In the genomic region with DNA sequence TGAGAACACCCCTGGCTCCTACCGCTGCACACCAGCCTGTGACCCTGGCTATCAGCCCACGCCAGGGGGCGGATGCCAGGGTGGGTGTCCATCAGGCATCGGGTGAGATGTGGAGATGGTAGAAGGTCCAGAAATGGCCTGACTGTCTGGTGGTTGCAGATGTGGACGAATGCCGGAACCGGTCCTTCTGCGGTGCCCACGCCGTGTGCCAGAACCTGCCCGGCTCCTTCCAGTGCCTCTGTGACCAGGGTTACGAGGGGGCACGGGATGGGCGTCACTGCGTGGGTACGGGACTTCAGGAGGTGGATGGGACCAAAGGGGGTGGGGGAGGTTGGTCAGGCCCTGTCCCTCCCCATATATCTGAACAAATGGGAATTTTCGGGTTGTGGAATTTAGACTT, we compare ENCODE assay signal across 29 cellular contexts. TPM values are rescaled to one million over a fixed set of nuclear protein-coding genes. Genes with fewer than 3 reads are reported as not detected.
A peak's percentile ranks its signal among the peaks of the same experiment; 100 is the strongest.
DNase-seq lines count a peak whose midpoint lies in the region; ATAC-seq, FAIRE-seq and TF ChIP-seq lines count a peak whose summit lies in the region.
"Had no signal": no experiment of that assay in that cellular context is flagged by ENCODE, and none has a peak within 500 bp of the region (broad histone marks: within the 10 kb centered on the region; RNA-seq: fewer than 3 reads in every experiment).

No MANE protein-coding gene starts in this region.

- H3K14ac ChIP-seq in IMR-90 (replicated peaks; ENCODE audit: low read depth, low read length), result no peak overlapping the region; the same call in 1 of the 2 replicates

- H2BK20ac ChIP-seq in IMR-90 (ENCODE audit: low read depth, low read length), result peak overlapping the region; percentile 62; the same call in 1 of the 2 replicates

- 91% methylated on average over 9 of the region's 17 CpGs; no CpG with 5 or more reads in 1 of the 2 experiments for WGBS in IMR-90 (ENCODE audit: extremely low coverage in 2 of 2, insufficient read length in 1 of 2), 2 experiments
- 96% methylated on average over 17 of the region's 17 CpGs for WGBS in K562 (ENCODE audit: insufficient coverage, low coverage, missing lambda C conversion rate)

- H3K4me1 Mint-ChIP-seq in activated naive CD4-positive, alpha-beta T cell treated with anti-CD3 and anti-CD28 coated beads for 36 hours (ENCODE audit: low read depth), result peaks cover 56% of the 10 kb centered on the region

- ATAC-seq in IMR-90 (ENCODE audit: low read depth) (no peak), K562 (no peak)
- ATAC-seq: CD8-positive, alpha-beta T cell; GM12878; GM23338; PC-3 had no signal

- no peak overlapping the region for H2AFZ ChIP-seq in IMR-90 (replicated peaks; ENCODE audit: low read length, poor library complexity)
- no peak overlapping the region for H2AFZ ChIP-seq in K562 (ENCODE audit: low read depth, low read length)
- H2AFZ ChIP-seq: GM23338 had no signal

- POLR2A ChIA-PET in AG04450 (lab: Yijun Ruan, JAX), result interaction anchor here (0.6 to 1.1 kb wide), 2 partner anchors 23 to 29 kb away, joined by 3 to 4 read pairs; no protein-coding TSS in a partner anchor
- POLR2A ChIA-PET in IMR-90 (lab: Charles Lee; ENCODE audit: unreplicated experiment), result interaction anchor here (0.6 kb wide), 1 partner anchor 331 kb away, joined by 3 read pairs; no protein-coding TSS in a partner anchor
- POLR2A ChIA-PET in K562 (lab: Yijun Ruan, JAX), result no interaction called here

- TF ChIP-seq CTCF in AG04450 (IDR thresholded peaks at IDR 0.05; ENCODE audit: low read depth, low read length) (no peak), IMR-90 (conservative IDR thresholded peaks at IDR 0.05; ENCODE audit: low read depth, low read length) (no peak), K562 (IDR thresholded peaks at IDR 0.05 in 2 of 3, conservative IDR thresholded peaks at IDR 0.05 in 1 of 3; ENCODE audit: insufficient read depth in 2 of 3, low read depth in 1 of 3, low read length in 3 of 3) (no peak), D721Med (IDR thresholded peaks at IDR 0.05; ENCODE audit: insufficient read depth, missing control alignments) (no peak)

- H3K36me3 Mint-ChIP-seq in activated naive CD4-positive, alpha-beta T cell treated with anti-CD3 and anti-CD28 coated beads for 36 hours (ENCODE audit: low read depth), result peaks cover 34% of the 10 kb centered on the region

- peak overlapping the region; percentile 13; the same call in 1 of the 2 replicates for H4K5ac ChIP-seq in IMR-90 (ENCODE audit: low read depth, low read length)

- H2BK5ac ChIP-seq in IMR-90 (ENCODE audit: low read depth, low read length, poor library complexity, severe bottlenecking), result no peak overlapping the region

- H3K9me3 ChIP-seq in AG04450 (ENCODE audit: control insufficient read depth, insufficient read depth, low read length), result peaks cover 9% of the 10 kb centered on the region; the same call in 1 of the 2 replicates
- no peaks in the 10 kb centered on the region for H3K9me3 ChIP-seq in IMR-90 (ENCODE audit: control insufficient read depth, insufficient read depth, low read length)
- no peaks in the 10 kb centered on the region for H3K9me3 ChIP-seq in K562 (replicated peaks; ENCODE audit: control insufficient read depth, insufficient read depth, low read depth, low read length)
- H3K9me3 ChIP-seq: Caco-2 had no signal

- FAIRE-seq in K562 (lab: Jason Lieb, UNC), result no peak
- FAIRE-seq in D721Med (lab: Jason Lieb, UNC), result no peak
- FAIRE-seq: GM12878, HTR-8/SVneo had no signal

- H3K79me1 ChIP-seq in IMR-90 (ENCODE audit: low read depth in 1 of 2, low read length in 2 of 2), result peaks cover 4 to 28% of the 10 kb centered on the region in 2 experiments

- no peak for TF ChIP-seq RAD21 in IMR-90 (IDR thresholded peaks at IDR 0.05; ENCODE audit: low read length)
- no peak for TF ChIP-seq RAD21 in K562 (CRISPR knock-in tag; conservative IDR thresholded peaks at IDR 0.05 in 1 of 2, IDR thresholded peaks at IDR 0.05 in 1 of 2)

- peaks cover 4% of the 10 kb centered on the region; the same call in 2 of the 3 replicates for H3K79me2 ChIP-seq in K562 (ENCODE audit: control insufficient read depth, insufficient read depth, low read length)

- peaks cover 52% of the 10 kb centered on the region for H3K36me3 ChIP-seq in IMR-90 (ENCODE audit: control insufficient read depth, insufficient read depth, low read length)
- peaks cover 57% of the 10 kb centered on the region; the same call in 2 of the 3 replicates for H3K36me3 ChIP-seq in K562 (ENCODE audit: control insufficient read depth, insufficient read depth, low read length)

- peak overlapping the region; percentile 16; the same call in 1 of the 2 replicates for H3K18ac ChIP-seq in IMR-90 (ENCODE audit: low read depth, low read length)

- no peak for DNase-seq in activated naive CD4-positive, alpha-beta T cell treated with anti-CD3 and anti-CD28 coated beads for 36 hours
- no peak for DNase-seq in activated naive CD4-positive, alpha-beta T cell treated with Interleukin-2 at 50 U/mL for 16 hours
- DNase-seq in AG04450 (ENCODE audit: low read depth, low spot score), result no peak
- DNase-seq in IMR-90, result no peak
- DNase-seq in K562 (ENCODE audit: extremely low read depth in 1 of 4, low spot score in 3 of 4), result no peak
- no peak for DNase-seq in D721Med (ENCODE audit: insufficient read length, low spot score)
- no peak for DNase-seq in NCI-H1694 treated with DMSO at 0.1 percent for 48 hours (lab: John Stamatoyannopoulos, UW)
- DNase-seq: Caco-2; CD8-positive, alpha-beta T cell; DMS 273 treated with DMSO at 0.1 percent for 48 hours; DMS79; EL; GDM1; H9; HFFc6; MM.1S; NCI-H2029 treated with DMSO at 0.1 percent for 48 hours; NCI-H446 treated with DMSO at 0.1 percent for 48 hours; NCI-H526; NCI-H82; NK-92 treated with Interleukin-12 subunit alpha and Interleukin-12 subunit beta, amount 100 ng/mL, for 24 hours; PC-3; Right ventricle myocardium superior had no signal

- peak overlapping the region; percentile 21 for H3K27ac ChIP-seq in AG04450 (ENCODE audit: low read depth, low read length)
- 0 out of 2 replicates have a peak overlapping the region, but pooled peaks have one; percentile 0 for H3K27ac ChIP-seq in IMR-90 (ENCODE audit: insufficient read depth, low read length)
- no peak overlapping the region for H3K27ac ChIP-seq in K562 (ENCODE audit: extremely low read depth, low read depth, low read length)
- H3K27ac ChIP-seq: C4-2B, KMS-11 had no signal

- no peak for TF ChIP-seq POLR2A in IMR-90 (IDR thresholded peaks at IDR 0.05; ENCODE audit: low read depth, low read length)
- no peak for TF ChIP-seq POLR2A in K562 (conservative IDR thresholded peaks at IDR 0.05)

- H4K20me1 ChIP-seq in IMR-90 (ENCODE audit: insufficient read depth, low read length) (peaks cover 3% of the 10 kb centered on the region; the same call in 1 of the 2 replicates), K562 (replicated peaks; ENCODE audit: control insufficient read depth, insufficient read depth, low read length) (no peaks in the 10 kb centered on the region)

- peak overlapping the region; percentile 86; the same call in 1 of the 3 replicates for H2BK15ac ChIP-seq in IMR-90 (ENCODE audit: low read depth, low read length)

- TF ChIP-seq EP300 in K562 (IDR thresholded peaks at IDR 0.05; ENCODE audit: low read length), result no peak

- H2AK9ac ChIP-seq in IMR-90 (replicated peaks; ENCODE audit: low read depth, low read length, poor library complexity), result no peak overlapping the region

- peak overlapping the region; percentile 11; the same call in 1 of the 2 replicates for H4K91ac ChIP-seq in IMR-90 (ENCODE audit: insufficient read depth, low read depth, low read length)

- peak overlapping the region; percentile 9; the same call in 1 of the 2 replicates for H3K4ac ChIP-seq in IMR-90 (ENCODE audit: low read depth, low read length)

- H3K9ac ChIP-seq in IMR-90 (ENCODE audit: low read depth, low read length) (no peak overlapping the region), K562 (ENCODE audit: insufficient read depth in 1 of 2, low read depth in 2 of 2, low read length in 2 of 2) (0 out of 4 replicates have a peak overlapping the region, but pooled peaks of 1 of the 2 experiments have one; percentile 36)
- H3K9ac ChIP-seq: KMS-11 had no signal

- H3K27ac Mint-ChIP-seq in activated naive CD4-positive, alpha-beta T cell treated with anti-CD3 and anti-CD28 coated beads for 36 hours, result peak overlapping the region; percentile 79
- H3K27ac Mint-ChIP-seq: B cell; CD8-positive, alpha-beta T cell; GM23338; H9; HFFc6 had no signal

- CTCF ChIA-PET in activated naive CD4-positive, alpha-beta T cell treated with anti-CD3 and anti-CD28 coated beads for 36 hours (lab: Charles Lee), result interaction anchor here (0.7 to 2.6 kb wide), 4 partner anchors 13 to 152 kb away, joined by 3 to 27 read pairs (median 5); no protein-coding TSS in a partner anchor
- CTCF ChIA-PET in AG04450 (lab: Charles Lee) (interaction anchor here (1.2 to 4.4 kb wide), 2 partner anchors 14 to 18 kb away, joined by 4 to 53 read pairs; no protein-coding TSS in a partner anchor), IMR-90 (lab: Yijun Ruan, JAX) (interaction anchor here (1.3 to 1.6 kb wide), 2 partner anchors 14 to 18 kb away, joined by 3 to 4 read pairs; no protein-coding TSS in a partner anchor), K562 (lab: Yijun Ruan, JAX; ENCODE audit: low intra/inter-chr PET ratio) (no interaction called here)

- no TSS peak for BruUV-seq in IMR-90 (replicated peaks; lab: Mats Ljungman, UMichigan)
- no TSS peak for BruUV-seq in K562 (replicated peaks; lab: Mats Ljungman, UMichigan)

- no peak overlapping the region for H3K4me2 ChIP-seq in IMR-90 (ENCODE audit: low read depth, low read length)
- no peak overlapping the region for H3K4me2 ChIP-seq in K562 (ENCODE audit: insufficient read depth, low read length)
- H3K4me2 ChIP-seq: GM23338, KMS-11 had no signal

- no peak overlapping the region; a peak in 1 of 4 replicates for H4K8ac ChIP-seq in IMR-90 (ENCODE audit: low read depth in 2 of 2, low read length in 2 of 2)

- H3K23ac ChIP-seq in IMR-90 (ENCODE audit: low read depth, low read length), result no peak overlapping the region

- in situ Hi-C loops in IMR-90 (cut with MboI; ENCODE audit: low sequenced_read_pairs), result no loop called here
- in situ Hi-C loops in K562 (cut with MboI), result no loop called here

- H2BK120ac ChIP-seq in IMR-90 (ENCODE audit: low read depth, low read length), result no peak overlapping the region

- no peak overlapping the region for H3K4me3 ChIP-seq in AG04450 (ENCODE audit: low read depth, low read length)
- H3K4me3 ChIP-seq in IMR-90 (ENCODE audit: insufficient read depth, low read depth, low read length), result no peak overlapping the region
- no peak overlapping the region for H3K4me3 ChIP-seq in K562
- H3K4me3 ChIP-seq: GM12878, GM23338 had no signal

- H3K27me3 ChIP-seq in AG04450 (ENCODE audit: control insufficient read depth, insufficient read depth, low read length), result no peaks in the 10 kb centered on the region
- no peaks in the 10 kb centered on the region for H3K27me3 ChIP-seq in IMR-90 (ENCODE audit: control insufficient read depth, insufficient read depth, low read length)
- no peaks in the 10 kb centered on the region for H3K27me3 ChIP-seq in K562 (ENCODE audit: control insufficient read depth in 2 of 2, insufficient read depth in 2 of 2, low read length in 2 of 2)

- dilution Hi-C loops in IMR-90 (cut with HindIII; ENCODE audit: low sequenced_read_pairs, unreplicated experiment), result no loop called here

- H2AK5ac ChIP-seq in IMR-90 (ENCODE audit: low read depth, low read length), result peak overlapping the region; percentile 3; the same call in 1 of the 2 replicates

- H3K4me1 ChIP-seq in IMR-90 (ENCODE audit: control insufficient read depth, insufficient read depth, low read length) (peaks cover 12% of the 10 kb centered on the region; the same call in 1 of the 2 replicates), K562 (replicated peaks in 1 of 2; ENCODE audit: control insufficient read depth in 2 of 2, insufficient read depth in 2 of 2, low read length in 2 of 2) (peaks cover 12 to 44% of the 10 kb centered on the region in 2 experiments; a peak in 4 of 5 replicates)

- H3K4me3 Mint-ChIP-seq in activated naive CD4-positive, alpha-beta T cell treated with anti-CD3 and anti-CD28 coated beads for 36 hours, result no peak overlapping the region
- H3K4me3 Mint-ChIP-seq: B cell; CD8-positive, alpha-beta T cell; GM23338; H9; HFFc6 had no signal

- no peaks in the 10 kb centered on the region for H3K9me3 Mint-ChIP-seq in activated naive CD4-positive, alpha-beta T cell treated with anti-CD3 and anti-CD28 coated beads for 36 hours
- H3K9me3 Mint-ChIP-seq: CD8-positive, alpha-beta T cell; GM23338; H9; HFFc6 had no signal

- peaks cover 12% of the 10 kb centered on the region for H3K9me1 ChIP-seq in IMR-90 (ENCODE audit: insufficient read depth, low read length)
- no peaks in the 10 kb centered on the region for H3K9me1 ChIP-seq in K562 (ENCODE audit: control insufficient read depth, insufficient read depth, low read length)

- H3K56ac ChIP-seq in IMR-90 (ENCODE audit: extremely low read depth, insufficient read depth, low read length), result no peak overlapping the region

- H3K27me3 Mint-ChIP-seq in activated naive CD4-positive, alpha-beta T cell treated with anti-CD3 and anti-CD28 coated beads for 36 hours (ENCODE audit: low read depth), result no peaks in the 10 kb centered on the region
- H3K27me3 Mint-ChIP-seq: B cell had no signal

- intact Hi-C loops in activated naive CD4-positive, alpha-beta T cell treated with anti-CD3 and anti-CD28 coated beads for 36 hours (cut with micrococcal nuclease), result loop anchor here (10.0 kb wide), 4 partner anchors 622 to 1212 kb away; partner anchors contain the start of genes TGFB1, ZFP36 and ZNF546
- intact Hi-C loops in IMR-90 (cut with micrococcal nuclease) (no loop called here), K562 (cut with micrococcal nuclease) (no loop called here)

RNA-seq across cellular contexts. Expression of gene LTBP4, which starts 15.8 kb away (rescaled TPM):
- 100 to 1,000 TPM; 147 to 153 TPM for total RNA-seq in activated naive CD4-positive, alpha-beta T cell treated with anti-CD3 and anti-CD28 coated beads for 36 hours
- polyA plus RNA-seq in AG04450 (2011; rRNA removed), result 41.3 and 70.3 TPM in 2 replicates
- polyA minus RNA-seq in AG04450 (2011; rRNA and poly(A)+ RNA removed), result 41.9 and 53.5 TPM in 2 replicates
- 4.4 and 14.7 TPM in 2 replicates for total RNA-seq in IMR-90 (2012; rRNA removed)
- polyA plus RNA-seq in IMR-90 (2012; rRNA removed), result 61.6 and 70.3 TPM in 2 replicates
- 121 and 133 TPM in 2 replicates for polyA plus RNA-seq in IMR-90 (2012; cell fraction: cytosol; rRNA removed)
- polyA plus RNA-seq in IMR-90 (2012; cell fraction: nucleus; rRNA removed; ENCODE audit: low replicate concordance), result 202 and 477 TPM in 2 replicates
- 209 and 457 TPM in 2 replicates for total RNA-seq in K562 (2011; cell fraction: chromatin; rRNA removed; ENCODE audit: low replicate concordance)
- total RNA-seq in K562 (2011; cell fraction: nucleolus; rRNA removed), result 301 and 327 TPM in 2 replicates
- total RNA-seq in K562 (2011; cell fraction: nucleoplasm; rRNA removed), result 219 and 259 TPM in 2 replicates
- total RNA-seq in K562 (2014; rRNA removed), result 38.7 and 44.5 TPM in 2 replicates
- 6.1 and 9.7 TPM in 2 replicates for total RNA-seq in K562 (2014; rRNA removed; fragmentation: Illumina TruSeq; extraction: Trizol)
- 19.9 and 25.0 TPM in 2 replicates for total RNA-seq in K562 (2015; rRNA removed; fragmentation: Illumina TruSeq; extraction: Trizol)
- total RNA-seq in K562 (2021), result 148 and 160 TPM in 2 replicates
- polyA plus RNA-seq in K562 (2011; rRNA removed), result 34.4 and 64.2 TPM in 2 replicates
- polyA plus RNA-seq in K562 (2011; cell fraction: cytosol; rRNA removed), result 40.5 and 63.1 TPM in 2 replicates
- polyA plus RNA-seq in K562 (2011; cell fraction: nucleus; rRNA removed), result 400 and 488 TPM in 2 replicates
- polyA plus RNA-seq in K562 (2012), result 256 and 263 TPM in 2 replicates
- polyA plus RNA-seq in K562 (2014; fragmentation: Illumina TruSeq; extraction: Trizol), result 31.6 and 65.6 TPM in 2 replicates
- under 1 TPM; 0.35 to 0.53 TPM for polyA plus RNA-seq in K562 (2014; fragmentation: Nextera tagmentation; extraction: Ambion mirVana)
- 108 and 112 TPM in 2 replicates for polyA plus RNA-seq in K562 (2014; rRNA removed)
- 6.8 and 10.0 TPM in 2 replicates for polyA minus RNA-seq in K562 (2011; rRNA and poly(A)+ RNA removed)
- polyA minus RNA-seq in K562 (2011; cell fraction: cytosol; rRNA and poly(A)+ RNA removed), result 50.8 and 74.4 TPM in 2 replicates
- 47.9 and 57.5 TPM in 2 replicates for polyA minus RNA-seq in K562 (2011; cell fraction: nucleus; rRNA and poly(A)+ RNA removed)

RNA-seq across cellular contexts. Expression of gene SHKBP1, which starts 40.3 kb away (rescaled TPM):
- 10 to 100 TPM; 90.1 to 99.4 TPM for total RNA-seq in activated naive CD4-positive, alpha-beta T cell treated with anti-CD3 and anti-CD28 coated beads for 36 hours
- polyA plus RNA-seq in AG04450 (2011; rRNA removed), result 42.5 and 62.7 TPM in 2 replicates
- polyA minus RNA-seq in AG04450 (2011; rRNA and poly(A)+ RNA removed), result 65.5 and 108 TPM in 2 replicates
- total RNA-seq in IMR-90 (2012; rRNA removed), result 15.6 and 16.1 TPM in 2 replicates
- 94.0 and 108 TPM in 2 replicates for polyA plus RNA-seq in IMR-90 (2012; rRNA removed)
- polyA plus RNA-seq in IMR-90 (2012; cell fraction: cytosol; rRNA removed), result 70.5 and 114 TPM in 2 replicates
- 124 and 239 TPM in 2 replicates for polyA plus RNA-seq in IMR-90 (2012; cell fraction: nucleus; rRNA removed; ENCODE audit: low replicate concordance)
- 33.3 and 146 TPM in 2 replicates for total RNA-seq in K562 (2011; cell fraction: chromatin; rRNA removed; ENCODE audit: low replicate concordance)
- total RNA-seq in K562 (2011; cell fraction: nucleolus; rRNA removed), result 62.0 and 84.4 TPM in 2 replicates
- 39.4 and 65.9 TPM in 2 replicates for total RNA-seq in K562 (2011; cell fraction: nucleoplasm; rRNA removed)
- total RNA-seq in K562 (2014; rRNA removed), result 33.7 and 48.0 TPM in 2 replicates
- 6.6 and 9.6 TPM in 2 replicates for total RNA-seq in K562 (2014; rRNA removed; fragmentation: Illumina TruSeq; extraction: Trizol)
- 17.5 and 22.3 TPM in 2 replicates for total RNA-seq in K562 (2015; rRNA removed; fragmentation: Illumina TruSeq; extraction: Trizol)
- 54.5 and 58.1 TPM in 2 replicates for total RNA-seq in K562 (2021)
- 18.9 and 24.4 TPM in 2 replicates for polyA plus RNA-seq in K562 (2011; rRNA removed)
- 34.0 and 79.0 TPM in 2 replicates for polyA plus RNA-seq in K562 (2011; cell fraction: cytosol; rRNA removed)
- 68.6 and 104 TPM in 2 replicates for polyA plus RNA-seq in K562 (2011; cell fraction: nucleus; rRNA removed)
- polyA plus RNA-seq in K562 (2012), result 56.1 and 106 TPM in 2 replicates
- 33.7 and 42.0 TPM in 2 replicates for polyA plus RNA-seq in K562 (2014; fragmentation: Illumina TruSeq; extraction: Trizol)
- polyA plus RNA-seq in K562 (2014; fragmentation: Nextera tagmentation; extraction: Ambion mirVana), result 1 to 10 TPM; 1.2 to 4.9 TPM
- polyA plus RNA-seq in K562 (2014; rRNA removed), result 34.2 and 40.4 TPM in 2 replicates
- polyA minus RNA-seq in K562 (2011; rRNA and poly(A)+ RNA removed), result 11.5 and 17.4 TPM in 2 replicates
- 53.0 and 61.0 TPM in 2 replicates for polyA minus RNA-seq in K562 (2011; cell fraction: cytosol; rRNA and poly(A)+ RNA removed)
- polyA minus RNA-seq in K562 (2011; cell fraction: nucleus; rRNA and poly(A)+ RNA removed), result 18.8 and 19.9 TPM in 2 replicates
